16 cellular contexts compared by ENCODE assay signal in the genomic region with DNA sequence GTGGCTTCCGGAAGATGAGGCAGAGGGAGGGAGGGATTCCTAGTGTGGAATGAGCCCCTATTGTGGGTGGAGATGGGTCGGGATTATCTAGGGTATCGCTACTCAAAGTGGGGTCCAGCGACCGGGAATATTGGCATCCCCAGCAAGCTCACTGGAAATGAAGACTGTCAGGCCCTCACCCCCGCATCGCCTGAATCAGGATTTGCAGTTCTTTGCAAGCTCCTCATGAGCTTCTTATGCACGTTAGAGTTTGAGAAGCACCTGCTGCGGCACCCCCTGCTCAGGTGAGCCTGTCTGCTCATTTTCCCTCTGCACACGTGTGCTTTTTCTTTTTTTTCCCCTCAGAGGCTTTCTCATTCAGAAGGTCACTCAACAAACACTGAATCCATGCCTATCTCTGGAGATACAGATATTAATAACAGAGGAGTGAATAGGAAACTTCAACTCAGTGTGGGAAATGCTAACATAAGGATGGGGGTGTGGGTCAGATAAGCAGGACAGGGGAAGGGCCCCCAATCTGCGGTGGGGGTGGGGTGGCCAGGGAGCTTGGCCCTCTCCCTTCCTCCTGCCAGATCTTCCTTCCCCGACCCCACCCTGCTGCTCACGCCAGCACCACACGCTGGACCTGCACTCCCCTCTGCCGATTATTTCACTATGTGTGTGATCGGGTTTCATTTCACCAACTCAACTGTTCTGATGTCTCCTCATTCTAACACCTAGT.
"Had no signal": no experiment of that assay in that cellular context is flagged by ENCODE, and none has a peak within 500 bp of the region (broad histone marks: within the 10 kb centered on the region; RNA-seq: fewer than 3 reads in every experiment).

No MANE protein-coding gene starts in this region.

- H3K36me3 ChIP-seq: colonic mucosa, esophagus squamous epithelium, gastroesophageal sphincter, thoracic aorta, vagina had no signal

- FAIRE-seq: bronchial epithelial cell had no signal

- H3K4me1 ChIP-seq: colonic mucosa, gastroesophageal sphincter, vagina had no signal

- H3K9me3 ChIP-seq: colonic mucosa, esophagus squamous epithelium, gastroesophageal sphincter, thoracic aorta, vagina had no signal

- H3K4me3 ChIP-seq: colonic mucosa, esophagus squamous epithelium, gastroesophageal sphincter, thoracic aorta, vagina had no signal

- H3K27me3 ChIP-seq: colonic mucosa, esophagus squamous epithelium, gastroesophageal sphincter, vagina had no signal

- DNase-seq: activated CD4-positive, alpha-beta memory T cell treated with anti-CD3 and anti-CD28 coated beads for 36 hours; activated CD4-positive, alpha-beta T cell treated with anti-CD3 and anti-CD28 coated beads for 48 hours; activated naive CD4-positive, alpha-beta T cell treated with Interleukin-2 at 50 U/mL for 16 hours; activated T-cell treated with anti-CD3 and anti-CD28 coated beads, Interleukin-2, amount 50 U/mL, for 48 hours; amygdala; colonic mucosa; esophagus squamous epithelium; islet precursor cell; left cardiac atrium; stimulated activated CD4-positive, alpha-beta T cell treated with anti-CD3 and anti-CD28 coated beads, Interleukin-4, amount 100 ng/mL, for 1 hour; stimulated activated naive CD4-positive, alpha-beta T cell had no signal

- H3K27ac ChIP-seq: colonic mucosa, esophagus squamous epithelium, gastroesophageal sphincter, thoracic aorta, vagina had no signal

- ATAC-seq: gastroesophageal sphincter; left cardiac atrium; natural killer cell treated with Interleukin-12 subunit alpha and Interleukin-12 subunit beta and Interleukin-15 and Interleukin-18, amount 100 ng/mL, for 72 hours had no signal
